6 cellular contexts compared by ENCODE assay signal in genomic region chr5:8254674-8255073, GRCh38.
"Had no signal": no experiment of that assay in that cellular context is flagged by ENCODE, and none has a peak within 500 bp of the region (broad histone marks: within the 10 kb centered on the region; RNA-seq: fewer than 3 reads in every experiment).

No MANE protein-coding gene starts in this region.

- H3K4me3 ChIP-seq: K562 had no signal

- H3K27ac ChIP-seq: HL-60 had no signal

- ATAC-seq: HepG2, K562 had no signal

- DNase-seq: IMR-90, KBM-7, KG1 had no signal
